ENCODE assay signal across 9 cellular contexts in genomic region chr3:194269610-194270145, GRCh38.
A peak's percentile ranks its signal among the peaks of the same experiment; 100 is the strongest.
DNase-seq lines count a peak whose midpoint lies in the region; ATAC-seq and TF ChIP-seq lines count a peak whose summit lies in the region.
"Had no signal": no experiment of that assay in that cellular context is flagged by ENCODE, and none has a peak within 500 bp of the region (broad histone marks: within the 10 kb centered on the region; RNA-seq: fewer than 3 reads in every experiment).

No MANE protein-coding gene starts in this region.

- ATAC-seq in esophagus mucosa, result peak; percentile 35
- ATAC-seq in HG02763 (IDR thresholded peaks at IDR 0.05; ENCODE audit: unreplicated experiment), result no peak

- no peaks in the 10 kb centered on the region for H3K9me3 Mint-ChIP-seq in mesothelial cell of epicardium
- H3K9me3 Mint-ChIP-seq: CD4-positive, alpha-beta T cell had no signal

- peaks cover 63% of the 10 kb centered on the region for H3K4me1 Mint-ChIP-seq in mesothelial cell of epicardium

- no peak for TF ChIP-seq CTCF in mesothelial cell of epicardium (IDR thresholded peaks at IDR 0.05; ENCODE audit: unreplicated experiment)

- DNase-seq in activated effector memory CD4-positive, alpha-beta T cell treated with anti-CD3 and anti-CD28 coated beads, Interleukin-2, amount 50 U/mL, for 16 hours, result peak; percentile 60
- no peak for DNase-seq in activated effector memory CD4-positive, alpha-beta T cell treated with Interleukin-2 at 50 U/mL for 16 hours
- peak; percentile 28 to 37 for DNase-seq in mesothelial cell of epicardium (ENCODE audit: low spot score in 2 of 2, unreplicated experiment in 2 of 2)
- peak; percentile 91 for DNase-seq in ureter (ENCODE audit: low spot score)
- DNase-seq in NCI-H526 (lab: John Stamatoyannopoulos, UW), result no peak
- no peak for DNase-seq in stimulated activated CD8-positive, alpha-beta memory T cell treated with anti-CD3 and anti-CD28 coated beads, Interleukin-4, amount 100 ng/mL, for 48 hours

- H3K27ac Mint-ChIP-seq in mesothelial cell of epicardium, result peak overlapping the region; percentile 50
- H3K27ac Mint-ChIP-seq: CD4-positive, alpha-beta T cell had no signal

- H3K4me3 Mint-ChIP-seq in mesothelial cell of epicardium, result no peak overlapping the region
- H3K4me3 Mint-ChIP-seq: CD4-positive, alpha-beta T cell had no signal

- H3K27me3 Mint-ChIP-seq in mesothelial cell of epicardium (ENCODE audit: low read depth), result no peaks in the 10 kb centered on the region

- H3K36me3 Mint-ChIP-seq in mesothelial cell of epicardium, result no peaks in the 10 kb centered on the region

Comparison
In these comparisons a context has a peak if more than half of its experiments do, and no peak if none do; other contexts are left out.
1. DNase-seq: peak in activated effector memory CD4-positive, alpha-beta T cell treated with anti-CD3 and anti-CD28 coated beads, Interleukin-2, amount 50 U/mL, for 16 hours (single experiment), mesothelial cell of epicardium (2 of 2) and ureter (single experiment); none in activated effector memory CD4-positive, alpha-beta T cell treated with Interleukin-2 at 50 U/mL for 16 hours (single experiment), NCI-H526 (0 of 2) and stimulated activated CD8-positive, alpha-beta memory T cell treated with anti-CD3 and anti-CD28 coated beads, Interleukin-4, amount 100 ng/mL, for 48 hours (single experiment).